ENCODE assay signal across 33 cellular contexts in the genomic region with DNA sequence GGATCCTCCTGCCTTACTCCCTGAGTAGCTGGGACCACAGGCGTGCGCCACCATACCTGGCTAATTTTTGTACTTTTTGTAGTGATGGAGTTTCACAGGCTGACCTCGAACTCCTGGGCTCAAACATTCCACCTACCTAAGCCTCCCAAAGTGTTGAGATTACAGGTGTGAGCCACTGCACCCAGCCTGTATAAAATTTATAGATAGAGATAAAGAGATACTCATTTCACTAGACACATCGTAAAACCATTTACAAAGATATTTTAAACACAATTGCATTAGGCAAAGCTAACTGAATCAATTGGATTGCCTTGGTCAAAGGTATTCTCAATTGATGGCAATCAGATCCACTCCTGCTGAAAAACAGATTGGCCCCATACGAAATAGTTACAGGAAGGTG. TPM values are rescaled to one million over a fixed set of nuclear protein-coding genes. Genes with fewer than 3 reads are reported as not detected.
DNase-seq lines count a peak whose midpoint lies in the region; ATAC-seq and TF ChIP-seq lines count a peak whose summit lies in the region.
"Had no signal": no experiment of that assay in that cellular context is flagged by ENCODE, and none has a peak within 500 bp of the region (broad histone marks: within the 10 kb centered on the region; RNA-seq: fewer than 3 reads in every experiment).

No MANE protein-coding gene starts in this region.

- no peak for TF ChIP-seq CTCF in colonic mucosa (IDR thresholded peaks at IDR 0.05)
- TF ChIP-seq CTCF in mucosa of descending colon (IDR thresholded peaks at IDR 0.05): no peak
- no peak for TF ChIP-seq CTCF in dorsolateral prefrontal cortex (IDR thresholded peaks at IDR 0.05 in 54 of 56, conservative IDR thresholded peaks at IDR 0.05 in 2 of 56; ENCODE audit: low read depth in 1 of 56, partially characterized antibody in 56 of 56)

- no peak overlapping the region for H3K9ac ChIP-seq in colonic mucosa (ENCODE audit: low read depth in 2 of 2, low read length in 2 of 2)
- H3K9ac ChIP-seq: BLaER1; BLaER1 treated with 17β-estradiol and CSF1 and Interleukin-3, amounts not matched to agents 10 nM and 100 nM had no signal

- H3K4me3 ChIP-seq in colonic mucosa: no peak overlapping the region
- H3K4me3 ChIP-seq in mucosa of descending colon: no peak overlapping the region
- H3K4me3 ChIP-seq in dorsolateral prefrontal cortex: no peak overlapping the region
- H3K4me3 ChIP-seq: A549; BLaER1; BLaER1 treated with 17β-estradiol and CSF1 and Interleukin-3, amounts not matched to agents 10 nM and 100 nM had no signal

- intact Hi-C loops in colonic mucosa (cut with DNase I): no loop called here
- intact Hi-C loops in left colon (cut with DNase I, micrococcal nuclease): no loop called here
- intact Hi-C loops in mucosa of descending colon (cut with DNase I, micrococcal nuclease): no loop called here
- intact Hi-C loops in dorsolateral prefrontal cortex (cut with DNase I): no loop called here

- H3K27ac ChIP-seq in colonic mucosa (no peak overlapping the region), dorsolateral prefrontal cortex (no peak overlapping the region)
- H3K27ac ChIP-seq: 22Rv1; A549; BLaER1; BLaER1 treated with 17β-estradiol and CSF1 and Interleukin-3, amounts not matched to agents 10 nM and 100 nM; C4-2B had no signal

- H3K4me1 ChIP-seq in colonic mucosa (no peaks in the 10 kb centered on the region), mucosa of descending colon (ENCODE audit: low read depth) (peaks cover 8% of the 10 kb centered on the region)
- H3K4me1 ChIP-seq: BE2C had no signal

- H3K27me3 ChIP-seq in colonic mucosa (no peaks in the 10 kb centered on the region), dorsolateral prefrontal cortex (no peaks in the 10 kb centered on the region)
- H3K27me3 ChIP-seq: BE2C; BLaER1; BLaER1 treated with 17β-estradiol and CSF1 and Interleukin-3, amounts not matched to agents 10 nM and 100 nM had no signal

- peak; percentile 88 for ATAC-seq in left colon
- peak; percentile 76 for ATAC-seq in mucosa of descending colon
- ATAC-seq: A549; CD8-positive, alpha-beta T cell had no signal

- H3K9me3 ChIP-seq in colonic mucosa (no peaks in the 10 kb centered on the region), mucosa of descending colon (no peaks in the 10 kb centered on the region)
- H3K9me3 ChIP-seq: A549; BE2C; BLaER1; BLaER1 treated with 17β-estradiol and CSF1 and Interleukin-3, amounts not matched to agents 10 nM and 100 nM; Caco-2 had no signal

- H3K36me3 ChIP-seq in colonic mucosa: no peaks in the 10 kb centered on the region
- no peaks in the 10 kb centered on the region for H3K36me3 ChIP-seq in mucosa of descending colon (ENCODE audit: low read depth)
- H3K36me3 ChIP-seq: BE2C; BLaER1; BLaER1 treated with 17β-estradiol and CSF1 and Interleukin-3, amounts not matched to agents 10 nM and 100 nM had no signal

- peak; percentile 31 for DNase-seq in colonic mucosa
- no peak for DNase-seq in left colon
- DNase-seq in mucosa of descending colon: no peak
- no peak for DNase-seq in HK-2 (ENCODE audit: unreplicated experiment)
- no peak for DNase-seq in dorsolateral prefrontal cortex
- no peak for DNase-seq in cerebellar nuclear complex (lab: John Stamatoyannopoulos, UW)
- DNase-seq: 8988T; ACHN; AML-193; BE2C; C1 segment of cervical spinal cord; Caco-2; Calu3; CD4-positive, alpha-beta memory T cell; CD4-positive, alpha-beta T cell; CD4-positive, CD25-positive, alpha-beta regulatory T cell; CD8-positive, alpha-beta memory T cell; CD8-positive, alpha-beta T cell; COR-L47; DMS 273 treated with DMSO at 0.1 percent for 48 hours; DMS153; DMS53; DMS79; DMS79 treated with DMSO at 0.1 percent for 48 hours; DND-41; EL had no signal

RNA-seq across cellular contexts. Expression of a gene that starts 52.0 kb away (rescaled TPM):
- total RNA-seq in colonic mucosa (1 to 10 TPM; 1.5 to 2.7 TPM), left colon (1 to 10 TPM; 4.2 to 4.7 TPM), mucosa of descending colon (1 to 10 TPM; 1.6 to 7.3 (median 3.4) TPM), dorsolateral prefrontal cortex (under 1 TPM in 9 of 120 experiments, not detected in 111; 0.06 to 0.26 (median 0.15) TPM)
- total RNA-seq: B cell; Calu3; CD4-positive, alpha-beta memory T cell; CD4-positive, alpha-beta T cell; CD4-positive, CD25-positive, alpha-beta regulatory T cell; CD8-positive, alpha-beta memory T cell; CD8-positive, alpha-beta T cell; Daoy had no signal
